26 cellular contexts compared by ENCODE assay signal in the genomic region with DNA sequence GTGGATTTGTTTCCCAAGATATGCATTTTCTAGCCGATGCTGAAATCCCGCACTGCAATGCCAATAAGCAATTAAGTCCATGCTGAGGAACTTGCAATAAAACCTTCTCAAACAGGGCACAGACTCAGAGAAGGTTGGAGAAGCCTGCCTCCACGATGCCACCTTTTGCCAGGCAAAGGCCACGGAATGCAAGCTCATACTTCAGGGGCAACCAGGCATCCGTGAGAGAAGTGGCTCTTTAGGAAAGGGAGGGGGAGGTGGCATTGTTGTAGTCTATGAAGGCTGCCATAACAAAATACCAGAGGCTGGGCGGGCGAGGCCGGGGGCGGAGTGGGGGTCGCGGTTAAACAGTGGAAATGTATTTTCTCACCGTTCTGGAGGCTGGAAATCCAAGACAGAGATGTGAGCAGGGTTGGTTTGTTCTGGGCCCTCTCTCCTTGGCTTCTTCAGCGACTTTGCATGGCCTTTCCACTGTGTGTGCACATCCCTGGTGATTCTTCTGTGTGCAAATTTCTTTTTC.
"Had no signal": no experiment of that assay in that cellular context is flagged by ENCODE, and none has a peak within 500 bp of the region (broad histone marks: within the 10 kb centered on the region; RNA-seq: fewer than 3 reads in every experiment).

No MANE protein-coding gene starts in this region.

- H3K36me3 Mint-ChIP-seq: stimulated activated naive B cell treated with anti-CD40 and anti-IgM and Interleukin-4, amounts not matched to agents 10 μg/mL and 1 μg/mL and 100 μg/mL, for 72 hours; type B pancreatic cell had no signal

- H3K4me3 ChIP-seq: left lung, lower lobe of right lung, ovary, prostate gland, skin epidermis, stomach, suprapubic skin, thoracic aorta, tibial nerve, uterus had no signal

- DNase-seq: hippocampal formation; kidney glomerular epithelial cell; left cardiac atrium; left lung; lower lobe of right lung; mammary epithelial cell; mesenchymal stem cell; naive thymus-derived CD8-positive, alpha-beta T cell; ovary; retina; right cardiac atrium; stimulated activated CD4-positive, alpha-beta T cell treated with anti-CD3 and anti-CD28 coated beads, Interleukin-12 subunit alpha, Interleukin-12 subunit beta, amount 100 ng/mL, for 4 hours; stimulated activated CD4-positive, alpha-beta T cell treated with anti-CD3 and anti-CD28 coated beads, Interleukin-15, amount 100 ng/mL, for 24 hours; stimulated activated CD4-positive, alpha-beta T cell treated with anti-CD3 and anti-CD28 coated beads, Interleukin-2, amount 100 ng/mL, for 24 hours; stimulated activated CD4-positive, alpha-beta T cell treated with anti-CD3 and anti-CD28 coated beads, Interleukin-4, amount 100 ng/mL, for 1 hour; stimulated activated naive B cell treated with anti-CD40 and anti-IgM and Interleukin-4, amounts not matched to agents 10 μg/mL and 1 μg/mL and 100 μg/mL, for 72 hours; stimulated activated naive CD8-positive, alpha-beta T cell treated with anti-CD3 and anti-CD28 coated beads, Interleukin-15, Interleukin-2, amounts not matched to agents 100 U/mL and 50 U/mL, for 24 hours; stomach; uterus had no signal

- H3K4me3 Mint-ChIP-seq: naive thymus-derived CD8-positive, alpha-beta T cell; nephron; stimulated activated naive B cell treated with anti-CD40 and anti-IgM and Interleukin-4, amounts not matched to agents 10 μg/mL and 1 μg/mL and 100 μg/mL, for 72 hours; type B pancreatic cell had no signal

- H3K9me3 ChIP-seq: left lung, lower lobe of right lung, ovary, prostate gland, stomach, suprapubic skin, thoracic aorta, tibial nerve, uterus had no signal

- H3K9me3 Mint-ChIP-seq: nephron had no signal

- H3K27ac ChIP-seq: left lung, lower lobe of right lung, ovary, prostate gland, skin epidermis, stomach, suprapubic skin, thoracic aorta, tibial nerve, uterus had no signal

- H3K36me3 ChIP-seq: left lung, lower lobe of right lung, ovary, prostate gland, stomach, suprapubic skin, thoracic aorta, tibial nerve, uterus had no signal

- H3K27me3 Mint-ChIP-seq: type B pancreatic cell had no signal

- H3K27me3 ChIP-seq: left lung, ovary, stomach, suprapubic skin, tibial nerve, uterus had no signal

- H3K4me1 ChIP-seq: left lung, lower lobe of right lung, prostate gland, stomach, suprapubic skin, tibial nerve, uterus had no signal

- H3K27ac Mint-ChIP-seq: nephron; stimulated activated naive B cell treated with anti-CD40 and anti-IgM and Interleukin-4, amounts not matched to agents 10 μg/mL and 1 μg/mL and 100 μg/mL, for 72 hours; type B pancreatic cell had no signal

- H3K4me1 Mint-ChIP-seq: nephron; stimulated activated naive B cell treated with anti-CD40 and anti-IgM and Interleukin-4, amounts not matched to agents 10 μg/mL and 1 μg/mL and 100 μg/mL, for 72 hours had no signal
